Comparison of ENCODE assay signal across 2 cellular contexts in genomic region chr5:168286863-168287262, GRCh38. TPM values are rescaled to one million over a fixed set of nuclear protein-coding genes. Genes with fewer than 3 reads are reported as not detected.
"Had no signal": no experiment of that assay in that cellular context is flagged by ENCODE, and none has a peak within 500 bp of the region (broad histone marks: within the 10 kb centered on the region; RNA-seq: fewer than 3 reads in every experiment).

No MANE protein-coding gene starts in this region.

RNA-seq across cellular contexts. Expression of gene WWC1, which starts 4.6 kb away (rescaled TPM):
- total RNA-seq: activated CD4-positive, alpha-beta memory T cell treated with anti-CD3 and anti-CD28 coated beads, Interleukin-2, amount 10 ng/mL, durations not matched to agents 7 days and 5 days; T-helper 2 cell treated with Interferon-gamma antibody and Interleukin-4, amounts not matched to agents 100 ng/mL and 5 ng/mL, for 36 hours had no signal
